ENCODE assay signal across 10 cellular contexts in the genomic region with DNA sequence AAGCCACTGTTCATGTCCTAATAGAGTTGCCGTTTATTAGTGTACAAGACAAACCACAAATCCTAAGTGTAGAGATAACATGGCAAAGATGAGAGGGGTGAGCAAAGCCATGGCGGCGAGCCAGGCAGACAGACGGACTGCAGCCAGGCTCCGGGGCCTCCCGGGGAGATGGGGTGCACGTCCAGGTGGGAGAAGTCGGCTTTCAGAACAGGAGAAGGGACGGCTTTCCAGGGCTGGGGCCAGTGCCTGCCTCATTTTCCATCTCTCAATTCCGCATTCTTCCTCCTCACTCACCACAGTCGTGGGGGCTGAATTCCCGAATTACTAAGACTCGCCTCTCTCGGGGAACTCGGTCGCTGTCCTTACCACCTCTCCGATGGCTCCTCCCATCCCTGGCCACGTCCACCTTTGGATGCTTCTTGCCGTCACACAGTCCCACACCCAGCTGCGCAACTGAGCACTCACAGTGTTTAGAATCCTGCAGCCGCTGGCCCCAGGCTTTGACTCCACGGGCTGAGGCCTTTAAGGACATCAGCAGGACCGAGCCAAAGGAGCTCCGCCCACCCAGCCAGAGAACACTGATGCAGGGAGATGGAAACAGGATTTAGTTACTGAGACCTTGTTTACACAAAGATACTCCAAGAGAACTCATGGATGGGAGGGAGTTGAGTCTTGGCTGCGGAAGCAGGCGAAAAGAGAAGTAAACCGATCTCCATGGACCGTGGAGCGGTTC. TPM values are rescaled to one million over a fixed set of nuclear protein-coding genes. Genes with fewer than 3 reads are reported as not detected.
A peak's percentile ranks its signal among the peaks of the same experiment; 100 is the strongest.
DNase-seq lines count a peak whose midpoint lies in the region; ATAC-seq, FAIRE-seq and TF ChIP-seq lines count a peak whose summit lies in the region.
"Had no signal": no experiment of that assay in that cellular context is flagged by ENCODE, and none has a peak within 500 bp of the region (broad histone marks: within the 10 kb centered on the region; RNA-seq: fewer than 3 reads in every experiment).

No MANE protein-coding gene starts in this region.

- peaks cover 0 to 2% (median 0%) of the 10 kb centered on the region in 3 donors for H3K27me3 ChIP-seq in psoas muscle (ENCODE audit: insufficient read depth in 3 of 3, low read length in 2 of 3)

- no peaks in the 10 kb centered on the region for H3K27me3 Mint-ChIP-seq in activated naive CD8-positive, alpha-beta T cell treated with anti-CD3 and anti-CD28 coated beads, Interleukin-2, amount 50 U/mL, for 24 hours
- H3K27me3 Mint-ChIP-seq: stimulated activated memory B cell treated with anti-CD40 and anti-IgM and Interleukin-4, amounts not matched to agents 10 μg/mL and 1 μg/mL and 100 μg/mL, for 72 hours had no signal

- H3K27ac Mint-ChIP-seq in activated naive CD8-positive, alpha-beta T cell treated with anti-CD3 and anti-CD28 coated beads, Interleukin-2, amount 50 U/mL, for 24 hours, result no peak overlapping the region
- H3K27ac Mint-ChIP-seq: stimulated activated memory B cell treated with anti-CD40 and anti-IgM and Interleukin-4, amounts not matched to agents 10 μg/mL and 1 μg/mL and 100 μg/mL, for 72 hours had no signal

- H3K36me3 ChIP-seq in psoas muscle (ENCODE audit: insufficient read depth in 1 of 2, low read depth in 1 of 2), result no peaks in the 10 kb centered on the region

- no peaks in the 10 kb centered on the region for H3K4me1 ChIP-seq in psoas muscle

- no peak for FAIRE-seq in RCC 7860 (lab: Jason Lieb, UNC)

- no peak overlapping the region for H3K27ac ChIP-seq in psoas muscle

- no peaks in the 10 kb centered on the region for H3K36me3 Mint-ChIP-seq in activated naive CD8-positive, alpha-beta T cell treated with anti-CD3 and anti-CD28 coated beads, Interleukin-2, amount 50 U/mL, for 24 hours (ENCODE audit: low read depth)
- H3K36me3 Mint-ChIP-seq: naive B cell; stimulated activated memory B cell treated with anti-CD40 and anti-IgM and Interleukin-4, amounts not matched to agents 10 μg/mL and 1 μg/mL and 100 μg/mL, for 72 hours had no signal

- H3K9me3 ChIP-seq in psoas muscle, result no peaks in the 10 kb centered on the region

- H3K4me3 ChIP-seq in psoas muscle, result peak overlapping the region; percentile 22

- H3K4me3 Mint-ChIP-seq in activated naive CD8-positive, alpha-beta T cell treated with anti-CD3 and anti-CD28 coated beads, Interleukin-2, amount 50 U/mL, for 24 hours, result no peak overlapping the region
- H3K4me3 Mint-ChIP-seq: naive B cell; stimulated activated memory B cell treated with anti-CD40 and anti-IgM and Interleukin-4, amounts not matched to agents 10 μg/mL and 1 μg/mL and 100 μg/mL, for 72 hours had no signal

- peak; percentile 30 to 87 (median 68) for ATAC-seq in psoas muscle
- no peak for ATAC-seq in GM18517 (IDR thresholded peaks at IDR 0.05; ENCODE audit: unreplicated experiment)
- ATAC-seq in activated naive CD8-positive, alpha-beta T cell treated with anti-CD3 and anti-CD28 coated beads, Interleukin-2, amount 50 U/mL, for 24 hours, result no peak
- ATAC-seq in HG02759 (IDR thresholded peaks at IDR 0.05; ENCODE audit: unreplicated experiment), result no peak
- ATAC-seq: stimulated activated memory B cell treated with anti-CD40 and anti-IgM and Interleukin-4, amounts not matched to agents 10 μg/mL and 1 μg/mL and 100 μg/mL, for 72 hours had no signal

- H3K4me1 Mint-ChIP-seq in activated naive CD8-positive, alpha-beta T cell treated with anti-CD3 and anti-CD28 coated beads, Interleukin-2, amount 50 U/mL, for 24 hours, result no peaks in the 10 kb centered on the region

- intact Hi-C loops in cardiac septum (cut with DNase I), result no loop called here
- intact Hi-C loops in psoas muscle (cut with DNase I), result no loop called here

- TF ChIP-seq CTCF in psoas muscle (IDR thresholded peaks at IDR 0.05), result no peak

- 21 to 29% (median 22%) methylated on average over 26 to 29 of the region's 29 CpGs for WGBS in psoas muscle, 3 donors

- peak; percentile 62 for DNase-seq in EL
- DNase-seq in NCI-H69 (lab: John Stamatoyannopoulos, UW), result peak; percentile 76
- peak; percentile 77 for DNase-seq in cardiac septum (ENCODE audit: low spot score)
- DNase-seq in psoas muscle, result peak; percentile 75 to 90
- no peak for DNase-seq in activated naive CD8-positive, alpha-beta T cell treated with anti-CD3 and anti-CD28 coated beads, Interleukin-2, amount 50 U/mL, for 24 hours
- DNase-seq in RCC 7860 (ENCODE audit: low spot score), result no peak
- DNase-seq: naive B cell had no signal

- H3K9me3 Mint-ChIP-seq in activated naive CD8-positive, alpha-beta T cell treated with anti-CD3 and anti-CD28 coated beads, Interleukin-2, amount 50 U/mL, for 24 hours, result peaks cover 3% of the 10 kb centered on the region

RNA-seq across cellular contexts. Expression of gene RNF112, which starts 59.7 kb away (rescaled TPM):
- total RNA-seq in cardiac septum (2.5 TPM), psoas muscle (1 to 10 TPM in 2 of 4 donors, under 1 TPM in 2; 0.49 to 1.3 (median 0.85) TPM)
- polyA plus RNA-seq in psoas muscle, result 1 to 10 TPM in 2 of 3 donors, under 1 TPM in 1; 0.25 to 1.5 (median 1.3) TPM

Comparison
In these comparisons a context has a peak if more than half of its experiments do, and no peak if none do; other contexts are left out.
1. DNase-seq: peak in EL (single experiment), NCI-H69 (single experiment), cardiac septum (single experiment) and psoas muscle (2 of 2); none in activated naive CD8-positive, alpha-beta T cell treated with anti-CD3 and anti-CD28 coated beads, Interleukin-2, amount 50 U/mL, for 24 hours (single experiment) and RCC 7860 (single experiment).
2. ATAC-seq: peak in psoas muscle (4 of 4); none in GM18517 (single experiment), activated naive CD8-positive, alpha-beta T cell treated with anti-CD3 and anti-CD28 coated beads, Interleukin-2, amount 50 U/mL, for 24 hours (single experiment) and HG02759 (single experiment).